24 cellular contexts compared by ENCODE assay signal in genomic region chr2:191875859-191876258, GRCh38. TPM values are rescaled to one million over a fixed set of nuclear protein-coding genes. Genes with fewer than 3 reads are reported as not detected.
"Had no signal": no experiment of that assay in that cellular context is flagged by ENCODE, and none has a peak within 500 bp of the region (broad histone marks: within the 10 kb centered on the region; RNA-seq: fewer than 3 reads in every experiment).

No MANE protein-coding gene starts in this region.

- DNase-seq: activated CD4-positive, alpha-beta memory T cell treated with anti-CD3 and anti-CD28 coated beads, Interleukin-2, amount 10 ng/mL, durations not matched to agents 7 days and 5 days; activated CD4-positive, alpha-beta T cell treated with anti-CD3 and anti-CD28 coated beads for 1 hour; activated CD4-positive, alpha-beta T cell treated with anti-CD3 and anti-CD28 coated beads for 4 hours; activated CD4-positive, alpha-beta T cell treated with anti-CD3 and anti-CD28 coated beads, Interleukin-2, amount 10 ng/mL, durations not matched to agents 7 days and 5 days; activated CD4-positive, alpha-beta T cell treated with anti-CD3 and anti-CD28 coated beads, Interleukin-2, amount 50 U/mL, for 4 hours; activated CD8-positive, alpha-beta memory T cell treated with anti-CD3 and anti-CD28 coated beads, Interleukin-2, amount 50 U/mL, for 48 hours; activated gamma-delta T cell treated with Interleukin-2 at 50 U/mL for 16 hours; activated naive CD4-positive, alpha-beta T cell treated with anti-CD3 and anti-CD28 coated beads, Interleukin-2, amount 50 U/mL, for 16 hours; activated naive CD4-positive, alpha-beta T cell treated with Interleukin-2 at 50 U/mL for 16 hours; activated T-cell treated with anti-CD3 and anti-CD28 coated beads for 4 hours; activated T-cell treated with anti-CD3 and anti-CD28 coated beads, Interleukin-2, amount 50 U/mL, for 24 hours; activated T-cell treated with anti-CD3 and anti-CD28 coated beads, Interleukin-2, amount 50 U/mL, for 72 hours; amniotic stem cell; anterior cingulate cortex; brain microvascular endothelial cell; dorsolateral prefrontal cortex; effector memory CD4-positive, alpha-beta T cell; endodermal cell; esophagus squamous epithelium; foreskin fibroblast; glutamatergic neuron; T-helper 2 cell had no signal

- H3K27me3 ChIP-seq: brain microvascular endothelial cell, dorsolateral prefrontal cortex, esophagus squamous epithelium had no signal

- H3K36me3 ChIP-seq: brain microvascular endothelial cell, esophagus squamous epithelium had no signal

- ATAC-seq: activated T-cell treated with anti-CD3 and anti-CD28 coated beads, Interleukin-2, amount 50 U/mL, for 72 hours had no signal

- H3K4me3 ChIP-seq: coronary artery, dorsolateral prefrontal cortex, esophagus squamous epithelium had no signal

- H3K27ac ChIP-seq: brain microvascular endothelial cell, coronary artery, dorsolateral prefrontal cortex, esophagus squamous epithelium had no signal

- H3K9me3 ChIP-seq: esophagus squamous epithelium had no signal

RNA-seq across cellular contexts. Expression of gene CAVIN2, which starts 29.0 kb away (rescaled TPM):
- total RNA-seq: activated CD4-positive, alpha-beta memory T cell treated with anti-CD3 and anti-CD28 coated beads, Interleukin-2, amount 10 ng/mL, durations not matched to agents 7 days and 5 days; activated CD4-positive, alpha-beta T cell treated with anti-CD3 and anti-CD28 coated beads, Interleukin-2, amount 10 ng/mL, durations not matched to agents 7 days and 5 days; activated T-cell treated with anti-CD3 and anti-CD28 coated beads, Interleukin-2, amount 50 U/mL, for 72 hours; endodermal cell; T-helper 1 cell treated with Interleukin-12 subunit alpha and Interleukin-12 subunit beta and Interleukin-4 antibody, amounts not matched to agents 30 ng/mL and 1 ng/mL, for 36 hours had no signal
